Comparison of ENCODE assay signal across 20 cellular contexts in genomic region chr5:62649476-62650113, GRCh38.
DNase-seq lines count a peak whose midpoint lies in the region; ATAC-seq, FAIRE-seq and TF ChIP-seq lines count a peak whose summit lies in the region.
"Had no signal": no experiment of that assay in that cellular context is flagged by ENCODE, and none has a peak within 500 bp of the region (broad histone marks: within the 10 kb centered on the region; RNA-seq: fewer than 3 reads in every experiment).

No MANE protein-coding gene starts in this region.

- no peak overlapping the region for H3K27ac ChIP-seq in right cardiac atrium (ENCODE audit: low read length)
- H3K27ac ChIP-seq in KOPT-K1 (ENCODE audit: low read depth, low read length, poor library complexity, severe bottlenecking) = peak overlapping the region; percentile 1
- H3K27ac ChIP-seq in H1 (ENCODE audit: low read depth, low read length) = no peak overlapping the region
- no peak overlapping the region for H3K27ac ChIP-seq in PC-9
- H3K27ac ChIP-seq: esophagus squamous epithelium, Peyer's patch, stomach, uterus had no signal

- H2BK120ac ChIP-seq in H1 (replicated peaks; ENCODE audit: low read depth, low read length) = no peak overlapping the region

- H3K36me3 Mint-ChIP-seq in stimulated activated naive B cell treated with anti-CD40 and anti-IgM and Interleukin-4, amounts not matched to agents 10 μg/mL and 1 μg/mL and 100 μg/mL, for 72 hours = peaks cover 6 to 9% of the 10 kb centered on the region in 2 donors
- H3K36me3 Mint-ChIP-seq: brain had no signal

- H3K4me1 Mint-ChIP-seq in stimulated activated naive B cell treated with anti-CD40 and anti-IgM and Interleukin-4, amounts not matched to agents 10 μg/mL and 1 μg/mL and 100 μg/mL, for 72 hours = peaks cover 8 to 13% of the 10 kb centered on the region in 2 donors

- H4K20me1 ChIP-seq in H1 (replicated peaks in 1 of 2; ENCODE audit: control insufficient read depth in 1 of 2, insufficient read depth in 2 of 2, low read length in 2 of 2) (no peaks in the 10 kb centered on the region), PC-9 (ENCODE audit: insufficient read depth) (no peaks in the 10 kb centered on the region)

- H3K27me3 Mint-ChIP-seq in stimulated activated naive B cell treated with anti-CD40 and anti-IgM and Interleukin-4, amounts not matched to agents 10 μg/mL and 1 μg/mL and 100 μg/mL, for 72 hours = no peaks in the 10 kb centered on the region
- H3K27me3 Mint-ChIP-seq: progenitor cell of endocrine pancreas had no signal

- TF ChIP-seq POLR2A in H1 (IDR thresholded peaks at IDR 0.05; ENCODE audit: control extremely low read depth in 1 of 2, low read depth in 2 of 2, low read length in 2 of 2) = no peak

- BruUV-seq in PC-9 (replicated peaks; lab: Mats Ljungman, UMichigan) = no TSS peak

- H3K79me1 ChIP-seq in H1 (ENCODE audit: low read depth, low read length) = no peaks in the 10 kb centered on the region

- H2BK15ac ChIP-seq in H1 (ENCODE audit: low read length) = no peak overlapping the region

- H3K4me2 ChIP-seq in H1 (ENCODE audit: insufficient read depth in 1 of 2, low read depth in 2 of 2, low read length in 2 of 2) (no peak overlapping the region), PC-9 (no peak overlapping the region)

- no peak overlapping the region for H3K4me3 Mint-ChIP-seq in stimulated activated naive B cell treated with anti-CD40 and anti-IgM and Interleukin-4, amounts not matched to agents 10 μg/mL and 1 μg/mL and 100 μg/mL, for 72 hours
- H3K4me3 Mint-ChIP-seq: activated naive CD4-positive, alpha-beta T cell treated with anti-CD3 and anti-CD28 coated beads for 36 hours; brain had no signal

- intact Hi-C loops in right cardiac atrium (cut with DNase I) = no loop called here
- intact Hi-C loops in left ventricle myocardium superior (cut with micrococcal nuclease) = no loop called here
- intact Hi-C loops in PC-9 (cut with micrococcal nuclease; ENCODE audit: unreplicated experiment) = no loop called here

- H4K5ac ChIP-seq in H1 (ENCODE audit: insufficient read length, low read depth, low read length) = no peak overlapping the region

- H3K9me2 ChIP-seq in PC-9 (ENCODE audit: insufficient read depth) = no peaks in the 10 kb centered on the region

- 0 out of 2 replicates have a peak overlapping the region, but pooled peaks have one; percentile 39 for H2AK5ac ChIP-seq in H1 (ENCODE audit: low read depth, low read length)

- TF ChIP-seq EP300 in H1 (IDR thresholded peaks at IDR 0.05; ENCODE audit: borderline replicate concordance in 1 of 2, low read depth in 2 of 2, low read length in 2 of 2) = no peak

- 68% methylated on average over 4 of the region's 4 CpGs for WGBS in right cardiac atrium
- 87% methylated on average over 3 of the region's 4 CpGs; no CpG with 5 or more reads in 1 of the 2 experiments for WGBS in H1 (ENCODE audit: extremely low coverage in 1 of 2, insufficient coverage in 1 of 2, insufficient read length in 1 of 2, insufficient replicate concordance in 2 of 2, low coverage in 1 of 2, low lambda C conversion rate in 2 of 2, missing lambda C conversion rate in 1 of 2), 2 experiments

- H2AFZ ChIP-seq in H1 (ENCODE audit: low read length) = no peak overlapping the region
- H2AFZ ChIP-seq in PC-9 = no peak overlapping the region

- no peaks in the 10 kb centered on the region for H3K79me2 ChIP-seq in H1 (ENCODE audit: control insufficient read depth in 1 of 2, insufficient read depth in 2 of 2, low read length in 2 of 2)
- no peaks in the 10 kb centered on the region for H3K79me2 ChIP-seq in PC-9 (ENCODE audit: low read depth)

- H3K9me3 Mint-ChIP-seq in stimulated activated naive B cell treated with anti-CD40 and anti-IgM and Interleukin-4, amounts not matched to agents 10 μg/mL and 1 μg/mL and 100 μg/mL, for 72 hours = no peaks in the 10 kb centered on the region
- H3K9me3 Mint-ChIP-seq: activated naive CD4-positive, alpha-beta T cell treated with anti-CD3 and anti-CD28 coated beads for 36 hours had no signal

- no peak overlapping the region for H2BK20ac ChIP-seq in H1 (ENCODE audit: low read length)

- CTCF ChIA-PET in H1 (lab: Charles Lee; ENCODE audit: partially characterized antibody) = interaction anchor here (0.7 to 3.4 kb wide), 5 partner anchors 12 to 91 kb away, joined by 3 to 13 read pairs (median 3); no protein-coding TSS in a partner anchor
- CTCF ChIA-PET in PC-9 (lab: Charles Lee) = no interaction called here

- peak in 2 of 3 donors; percentile 56 to 57 for DNase-seq in right cardiac atrium
- no peak for DNase-seq in left ventricle myocardium superior
- no peak for DNase-seq in H1 (ENCODE audit: low read depth in 1 of 2, low spot score in 2 of 2)
- DNase-seq in stimulated activated naive B cell treated with anti-CD40 and anti-IgM and Interleukin-4, amounts not matched to agents 10 μg/mL and 1 μg/mL and 100 μg/mL, for 72 hours = no peak
- no peak for DNase-seq in activated T-cell treated with anti-CD3 and anti-CD28 coated beads, Interleukin-2, amount 50 U/mL, for 48 hours
- no peak for DNase-seq in PC-9
- DNase-seq: activated CD8-positive, alpha-beta memory T cell treated with anti-CD3 and anti-CD28 coated beads, Interleukin-2, amount 50 U/mL, for 4 hours; activated naive CD4-positive, alpha-beta T cell treated with anti-CD3 and anti-CD28 coated beads for 36 hours; esophagus squamous epithelium; NCI-H1694 treated with DMSO at 0.1 percent for 48 hours; NCI-H524; Peyer's patch; stimulated activated CD4-positive, alpha-beta T cell treated with anti-CD3 and anti-CD28 coated beads, Interleukin-12 subunit alpha, Interleukin-12 subunit beta, amount 100 ng/mL, for 4 hours; stomach; uterus had no signal

- H3K4me3 ChIP-seq in right cardiac atrium (ENCODE audit: low read length) (no peak overlapping the region), H1 (ENCODE audit: extremely low read depth in 1 of 4, insufficient read depth in 2 of 4, low read depth in 3 of 4, low read length in 4 of 4) (no peak overlapping the region), PC-9 (no peak overlapping the region)
- H3K4me3 ChIP-seq: esophagus squamous epithelium, Peyer's patch, stomach, uterus had no signal

- H2BK12ac ChIP-seq in H1 (ENCODE audit: low read depth, low read length) = peak overlapping the region; percentile 60; the same call in 1 of the 2 replicates

- TF ChIP-seq CTCF in H1 (IDR thresholded peaks at IDR 0.05; ENCODE audit: control extremely low read depth in 1 of 3, insufficient read depth in 1 of 3, low read depth in 1 of 3, low read length in 3 of 3) (no peak), PC-9 (conservative IDR thresholded peaks at IDR 0.05) (no peak)

- H3K56ac ChIP-seq in H1 (replicated peaks; ENCODE audit: insufficient read length, low read depth, low read length) = no peak overlapping the region

- no peak for TF ChIP-seq RAD21 in H1 (IDR thresholded peaks at IDR 0.05 in 1 of 2, conservative IDR thresholded peaks at IDR 0.05 in 1 of 2; ENCODE audit: low read depth in 2 of 2, low read length in 2 of 2)

- peaks cover 6% of the 10 kb centered on the region for H3K4me1 ChIP-seq in right cardiac atrium (ENCODE audit: control insufficient read depth, insufficient read depth, low read length)
- H3K4me1 ChIP-seq in H1 (replicated peaks in 1 of 4; ENCODE audit: control insufficient read depth in 3 of 4, insufficient read depth in 4 of 4, low read length in 3 of 4) = peaks cover 0 to 3% (median 1%) of the 10 kb centered on the region in 4 experiments; a peak in 4 of 7 replicates
- H3K4me1 ChIP-seq in PC-9 (replicated peaks; ENCODE audit: insufficient read depth) = no peaks in the 10 kb centered on the region
- H3K4me1 ChIP-seq: esophagus squamous epithelium, Peyer's patch, stomach, uterus had no signal

- no peak overlapping the region for H3K14ac ChIP-seq in H1 (ENCODE audit: insufficient read length)

- H3K23ac ChIP-seq in H1 (ENCODE audit: insufficient read length) = no peak overlapping the region

- peak overlapping the region; percentile 35; the same call in 1 of the 2 replicates for H2BK5ac ChIP-seq in H1 (ENCODE audit: low read depth, low read length)

- no peaks in the 10 kb centered on the region for H3K23me2 ChIP-seq in H1 (ENCODE audit: low read depth, low read length)

- H3K27ac Mint-ChIP-seq in stimulated activated naive B cell treated with anti-CD40 and anti-IgM and Interleukin-4, amounts not matched to agents 10 μg/mL and 1 μg/mL and 100 μg/mL, for 72 hours = no peak overlapping the region
- H3K27ac Mint-ChIP-seq: activated naive CD4-positive, alpha-beta T cell treated with anti-CD3 and anti-CD28 coated beads for 36 hours; progenitor cell of endocrine pancreas had no signal

- no peaks in the 10 kb centered on the region for H3F3A ChIP-seq in PC-9 (ENCODE audit: insufficient read depth, low read depth)

- no peak overlapping the region for H4K91ac ChIP-seq in H1 (replicated peaks; ENCODE audit: insufficient read length, low read length)

- H4K8ac ChIP-seq in H1 (ENCODE audit: extremely low read depth, insufficient read depth, low read length) = no peak overlapping the region

- no peak overlapping the region for H3K4ac ChIP-seq in H1 (replicated peaks; ENCODE audit: insufficient read length, low read depth, low read length)

- no peak overlapping the region for H3K9ac ChIP-seq in H1 (replicated peaks in 1 of 4; ENCODE audit: extremely low read depth in 1 of 4, low read depth in 3 of 4, low read length in 3 of 4)

- H3K18ac ChIP-seq in H1 (ENCODE audit: extremely low read depth, low read length) = peak overlapping the region; percentile 55; the same call in 1 of the 2 replicates

- H3K9me3 ChIP-seq in right cardiac atrium (ENCODE audit: control insufficient read depth, low read length) = no peaks in the 10 kb centered on the region
- no peaks in the 10 kb centered on the region for H3K9me3 ChIP-seq in KOPT-K1 (ENCODE audit: insufficient read depth, low read length, poor library complexity, severe bottlenecking)
- no peaks in the 10 kb centered on the region; a peak in 1 of 4 replicates for H3K9me3 ChIP-seq in H1 (ENCODE audit: insufficient read depth in 2 of 2, low read depth in 1 of 2, low read length in 1 of 2)
- no peaks in the 10 kb centered on the region for H3K9me3 ChIP-seq in PC-9 (ENCODE audit: insufficient read depth, low read depth)
- H3K9me3 ChIP-seq: esophagus squamous epithelium, Peyer's patch, uterus had no signal

- ATAC-seq in right cardiac atrium = peak in 1 of 2 donors; percentile 42
- no peak for ATAC-seq in left ventricle myocardium superior
- ATAC-seq in stimulated activated naive B cell treated with anti-CD40 and anti-IgM and Interleukin-4, amounts not matched to agents 10 μg/mL and 1 μg/mL and 100 μg/mL, for 72 hours (replicated peaks) = peak; percentile 66 to 73
- ATAC-seq in GM18520 (IDR thresholded peaks at IDR 0.05; ENCODE audit: unreplicated experiment) = no peak

- POLR2A ChIA-PET in H1 (lab: Charles Lee; ENCODE audit: partially characterized antibody) = no interaction called here
- POLR2A ChIA-PET in PC-9 (lab: Charles Lee; ENCODE audit: unreplicated experiment) = no interaction called here

- H3K27me3 ChIP-seq in right cardiac atrium (ENCODE audit: control insufficient read depth, insufficient read depth) (no peaks in the 10 kb centered on the region), H1 (replicated peaks in 1 of 4; ENCODE audit: control insufficient read depth in 3 of 4, extremely low read depth in 1 of 4, insufficient read depth in 3 of 4, low read length in 3 of 4) (no peaks in the 10 kb centered on the region), PC-9 (ENCODE audit: insufficient read depth, low read depth) (no peaks in the 10 kb centered on the region)
- H3K27me3 ChIP-seq: esophagus squamous epithelium, Peyer's patch, stomach, uterus had no signal

- H3K36me3 ChIP-seq in KOPT-K1 (ENCODE audit: insufficient read depth, low read length) = no peaks in the 10 kb centered on the region
- no peaks in the 10 kb centered on the region for H3K36me3 ChIP-seq in H1 (ENCODE audit: control insufficient read depth in 2 of 4, insufficient read depth in 4 of 4, low read length in 3 of 4)
- H3K36me3 ChIP-seq in PC-9 (ENCODE audit: low read depth) = no peaks in the 10 kb centered on the region
- H3K36me3 ChIP-seq: esophagus squamous epithelium, Peyer's patch, stomach, uterus had no signal

- no peak for FAIRE-seq in H1 (lab: Jason Lieb, UNC)
- FAIRE-seq: G401.6 had no signal

Comparison
In these comparisons a context has a peak if more than half of its experiments do, and no peak if none do; other contexts are left out.
1. DNase-seq: peak in right cardiac atrium (2 of 3); none in left ventricle myocardium superior (single experiment), H1 (0 of 2), stimulated activated naive B cell treated with anti-CD40 and anti-IgM and Interleukin-4, amounts not matched to agents 10 μg/mL and 1 μg/mL and 100 μg/mL, for 72 hours (single experiment), activated T-cell treated with anti-CD3 and anti-CD28 coated beads, Interleukin-2, amount 50 U/mL, for 48 hours (0 of 2) and PC-9 (0 of 2).
2. ATAC-seq: peak in stimulated activated naive B cell treated with anti-CD40 and anti-IgM and Interleukin-4, amounts not matched to agents 10 μg/mL and 1 μg/mL and 100 μg/mL, for 72 hours (2 of 2); none in left ventricle myocardium superior (single experiment) and GM18520 (single experiment).